1 cellular context compared by ENCODE assay signal in the genomic region with DNA sequence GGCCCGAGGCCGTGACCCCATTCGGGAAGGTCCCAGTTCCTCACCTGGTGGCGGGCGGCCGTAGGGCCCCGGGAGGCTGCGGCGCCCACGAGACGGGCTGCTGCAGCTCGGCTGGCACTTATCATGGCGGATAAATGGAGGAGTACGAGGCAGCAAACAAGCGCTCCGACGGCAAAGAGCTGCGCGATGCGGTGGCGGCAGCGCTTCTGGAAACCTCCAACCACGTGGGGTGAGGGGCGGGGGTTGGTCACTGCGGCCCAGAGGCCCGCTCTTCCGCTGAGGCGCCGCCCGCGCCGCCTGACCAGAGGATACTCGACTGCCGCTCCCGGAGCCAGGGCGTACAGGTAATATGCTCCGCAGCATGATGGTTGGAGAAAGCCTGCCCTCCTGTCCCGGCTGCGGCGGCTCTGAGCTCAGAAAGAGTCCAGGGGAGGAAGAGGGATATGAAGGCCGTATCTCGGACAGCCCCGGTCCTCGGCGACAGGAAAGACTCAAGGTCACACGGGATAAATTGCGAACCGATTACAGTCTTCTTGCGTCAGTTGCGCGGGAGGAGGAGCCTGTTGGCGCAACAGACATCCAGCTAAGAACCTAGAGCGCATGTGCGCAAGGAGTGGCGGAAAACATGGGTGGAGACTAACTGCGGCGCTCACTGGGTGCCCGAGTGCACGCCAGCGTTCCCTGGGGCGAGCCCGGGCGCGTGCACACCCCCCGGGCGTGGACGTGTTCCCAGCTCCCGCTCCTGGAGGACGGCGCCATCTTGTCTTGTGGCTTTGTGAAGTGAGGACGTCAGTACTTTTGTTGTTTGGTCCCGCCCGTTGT.
TF ChIP-seq lines count a peak whose summit lies in the region.

A gene (minus strand): TSS at position 208 of the 822 bp plus-strand sequence. CDS start 83 bp downstream, at position 125.

TF ChIP-seq in HepG2, 621 proteins besides CTCF, POLR2A, EP300 and RAD21 (continued from another document and continues in another):
- TF ChIP-seq, protein P1, sequence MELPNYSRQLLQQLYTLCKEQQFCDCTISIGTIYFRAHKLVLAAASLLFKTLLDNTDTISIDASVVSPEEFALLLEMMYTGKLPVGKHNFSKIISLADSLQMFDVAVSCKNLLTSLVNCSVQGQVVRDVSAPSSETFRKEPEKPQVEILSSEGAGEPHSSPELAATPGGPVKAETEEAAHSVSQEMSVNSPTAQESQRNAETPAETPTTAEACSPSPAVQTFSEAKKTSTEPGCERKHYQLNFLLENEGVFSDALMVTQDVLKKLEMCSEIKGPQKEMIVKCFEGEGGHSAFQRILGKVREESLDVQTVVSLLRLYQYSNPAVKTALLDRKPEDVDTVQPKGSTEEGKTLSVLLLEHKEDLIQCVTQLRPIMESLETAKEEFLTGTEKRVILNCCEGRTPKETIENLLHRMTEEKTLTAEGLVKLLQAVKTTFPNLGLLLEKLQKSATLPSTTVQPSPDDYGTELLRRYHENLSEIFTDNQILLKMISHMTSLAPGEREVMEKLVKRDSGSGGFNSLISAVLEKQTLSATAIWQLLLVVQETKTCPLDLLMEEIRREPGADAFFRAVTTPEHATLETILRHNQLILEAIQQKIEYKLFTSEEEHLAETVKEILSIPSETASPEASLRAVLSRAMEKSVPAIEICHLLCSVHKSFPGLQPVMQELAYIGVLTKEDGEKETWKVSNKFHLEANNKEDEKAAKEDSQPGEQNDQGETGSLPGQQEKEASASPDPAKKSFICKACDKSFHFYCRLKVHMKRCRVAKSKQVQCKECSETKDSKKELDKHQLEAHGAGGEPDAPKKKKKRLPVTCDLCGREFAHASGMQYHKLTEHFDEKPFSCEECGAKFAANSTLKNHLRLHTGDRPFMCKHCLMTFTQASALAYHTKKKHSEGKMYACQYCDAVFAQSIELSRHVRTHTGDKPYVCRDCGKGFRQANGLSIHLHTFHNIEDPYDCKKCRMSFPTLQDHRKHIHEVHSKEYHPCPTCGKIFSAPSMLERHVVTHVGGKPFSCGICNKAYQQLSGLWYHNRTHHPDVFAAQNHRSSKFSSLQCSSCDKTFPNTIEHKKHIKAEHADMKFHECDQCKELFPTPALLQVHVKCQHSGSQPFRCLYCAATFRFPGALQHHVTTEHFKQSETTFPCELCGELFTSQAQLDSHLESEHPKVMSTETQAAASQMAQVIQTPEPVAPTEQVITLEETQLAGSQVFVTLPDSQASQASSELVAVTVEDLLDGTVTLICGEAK (IDR thresholded peaks at IDR 0.05): no peak
- TF ChIP-seq, protein P1 (CRISPR knock-in tag; IDR thresholded peaks at IDR 0.05): peak; percentile 69
- no peak for TF ChIP-seq SKI (IDR thresholded peaks at IDR 0.05; ENCODE audit: partially characterized antibody)
- TF ChIP-seq, protein P2, sequence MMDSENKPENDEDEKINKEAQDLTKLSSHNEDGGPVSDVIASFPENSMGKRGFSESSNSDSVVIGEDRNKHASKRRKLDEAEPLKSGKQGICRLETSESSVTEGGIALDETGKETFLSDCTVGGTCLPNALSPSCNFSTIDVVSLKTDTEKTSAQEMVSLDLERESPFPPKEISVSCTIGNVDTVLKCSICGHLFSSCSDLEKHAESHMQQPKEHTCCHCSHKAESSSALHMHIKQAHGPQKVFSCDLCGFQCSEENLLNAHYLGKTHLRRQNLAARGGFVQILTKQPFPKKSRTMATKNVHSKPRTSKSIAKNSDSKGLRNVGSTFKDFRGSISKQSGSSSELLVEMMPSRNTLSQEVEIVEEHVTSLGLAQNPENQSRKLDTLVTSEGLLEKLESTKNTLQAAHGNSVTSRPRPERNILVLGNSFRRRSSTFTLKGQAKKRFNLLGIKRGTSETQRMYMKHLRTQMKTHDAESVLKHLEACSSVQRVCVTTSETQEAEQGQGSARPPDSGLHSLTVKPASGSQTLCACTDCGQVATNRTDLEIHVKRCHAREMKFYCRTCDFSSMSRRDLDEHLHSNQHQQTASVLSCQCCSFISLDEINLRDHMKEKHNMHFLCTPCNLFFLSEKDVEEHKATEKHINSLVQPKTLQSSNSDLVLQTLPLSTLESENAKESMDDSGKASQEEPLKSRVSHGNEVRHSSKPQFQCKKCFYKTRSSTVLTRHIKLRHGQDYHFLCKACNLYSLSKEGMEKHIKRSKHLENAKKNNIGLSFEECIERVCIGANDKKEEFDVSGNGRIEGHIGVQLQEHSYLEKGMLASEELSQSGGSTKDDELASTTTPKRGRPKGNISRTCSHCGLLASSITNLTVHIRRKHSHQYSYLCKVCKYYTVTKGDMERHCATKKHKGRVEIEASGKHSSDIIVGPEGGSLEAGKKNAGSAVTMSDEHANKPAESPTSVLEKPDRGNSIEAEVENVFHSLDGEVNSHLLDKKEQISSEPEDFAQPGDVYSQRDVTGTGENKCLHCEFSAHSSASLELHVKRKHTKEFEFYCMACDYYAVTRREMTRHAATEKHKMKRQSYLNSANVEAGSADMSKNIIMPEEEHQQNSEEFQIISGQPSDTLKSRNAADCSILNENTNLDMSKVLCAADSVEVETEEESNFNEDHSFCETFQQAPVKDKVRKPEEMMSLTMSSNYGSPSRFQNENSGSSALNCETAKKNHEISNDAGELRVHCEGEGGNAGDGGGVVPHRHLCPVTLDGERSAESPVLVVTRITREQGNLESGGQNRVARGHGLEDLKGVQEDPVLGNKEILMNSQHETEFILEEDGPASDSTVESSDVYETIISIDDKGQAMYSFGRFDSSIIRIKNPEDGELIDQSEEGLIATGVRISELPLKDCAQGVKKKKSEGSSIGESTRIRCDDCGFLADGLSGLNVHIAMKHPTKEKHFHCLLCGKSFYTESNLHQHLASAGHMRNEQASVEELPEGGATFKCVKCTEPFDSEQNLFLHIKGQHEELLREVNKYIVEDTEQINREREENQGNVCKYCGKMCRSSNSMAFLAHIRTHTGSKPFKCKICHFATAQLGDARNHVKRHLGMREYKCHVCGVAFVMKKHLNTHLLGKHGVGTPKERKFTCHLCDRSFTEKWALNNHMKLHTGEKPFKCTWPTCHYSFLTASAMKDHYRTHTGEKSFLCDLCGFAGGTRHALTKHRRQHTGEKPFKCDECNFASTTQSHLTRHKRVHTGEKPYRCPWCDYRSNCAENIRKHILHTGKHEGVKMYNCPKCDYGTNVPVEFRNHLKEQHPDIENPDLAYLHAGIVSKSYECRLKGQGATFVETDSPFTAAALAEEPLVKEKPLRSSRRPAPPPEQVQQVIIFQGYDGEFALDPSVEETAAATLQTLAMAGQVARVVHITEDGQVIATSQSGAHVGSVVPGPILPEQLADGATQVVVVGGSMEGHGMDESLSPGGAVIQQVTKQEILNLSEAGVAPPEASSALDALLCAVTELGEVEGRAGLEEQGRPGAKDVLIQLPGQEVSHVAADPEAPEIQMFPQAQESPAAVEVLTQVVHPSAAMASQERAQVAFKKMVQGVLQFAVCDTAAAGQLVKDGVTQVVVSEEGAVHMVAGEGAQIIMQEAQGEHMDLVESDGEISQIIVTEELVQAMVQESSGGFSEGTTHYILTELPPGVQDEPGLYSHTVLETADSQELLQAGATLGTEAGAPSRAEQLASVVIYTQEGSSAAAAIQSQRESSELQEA (CRISPR knock-in tag; IDR thresholded peaks at IDR 0.05; ENCODE audit: not compliant biosample characterization): no peak
- peak; percentile 76; the same call in 1 of the 2 replicates for TF ChIP-seq IRF2 (CRISPR knock-in tag; IDR thresholded peaks at IDR 0.05)
- TF ChIP-seq PITX1 (CRISPR knock-in tag; IDR thresholded peaks at IDR 0.05): peak; percentile 72
- peak; percentile 85 for TF ChIP-seq ZMYM4 (CRISPR knock-in tag; IDR thresholded peaks at IDR 0.05)
- TF ChIP-seq CBX5 (CRISPR knock-in tag; IDR thresholded peaks at IDR 0.05; ENCODE audit: borderline replicate concordance): peak; percentile 62; the same call in 1 of the 2 replicates
- peak; percentile 94 for TF ChIP-seq ESRRA (CRISPR knock-in tag; IDR thresholded peaks at IDR 0.05; ENCODE audit: low read depth)
- peak; percentile 37 for TF ChIP-seq CBX1 (IDR thresholded peaks at IDR 0.05; ENCODE audit: low read depth)
- peak; percentile 93; the same call in 1 of the 2 replicates for TF ChIP-seq ZNF790 (CRISPR knock-in tag; IDR thresholded peaks at IDR 0.05; ENCODE audit: borderline replicate concordance)
- TF ChIP-seq, protein P3, sequence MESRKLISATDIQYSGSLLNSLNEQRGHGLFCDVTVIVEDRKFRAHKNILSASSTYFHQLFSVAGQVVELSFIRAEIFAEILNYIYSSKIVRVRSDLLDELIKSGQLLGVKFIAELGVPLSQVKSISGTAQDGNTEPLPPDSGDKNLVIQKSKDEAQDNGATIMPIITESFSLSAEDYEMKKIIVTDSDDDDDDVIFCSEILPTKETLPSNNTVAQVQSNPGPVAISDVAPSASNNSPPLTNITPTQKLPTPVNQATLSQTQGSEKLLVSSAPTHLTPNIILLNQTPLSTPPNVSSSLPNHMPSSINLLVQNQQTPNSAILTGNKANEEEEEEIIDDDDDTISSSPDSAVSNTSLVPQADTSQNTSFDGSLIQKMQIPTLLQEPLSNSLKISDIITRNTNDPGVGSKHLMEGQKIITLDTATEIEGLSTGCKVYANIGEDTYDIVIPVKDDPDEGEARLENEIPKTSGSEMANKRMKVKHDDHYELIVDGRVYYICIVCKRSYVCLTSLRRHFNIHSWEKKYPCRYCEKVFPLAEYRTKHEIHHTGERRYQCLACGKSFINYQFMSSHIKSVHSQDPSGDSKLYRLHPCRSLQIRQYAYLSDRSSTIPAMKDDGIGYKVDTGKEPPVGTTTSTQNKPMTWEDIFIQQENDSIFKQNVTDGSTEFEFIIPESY (CRISPR knock-in tag; IDR thresholded peaks at IDR 0.05): peak; percentile 11; the same call in 1 of the 2 replicates
- TF ChIP-seq, protein P4, sequence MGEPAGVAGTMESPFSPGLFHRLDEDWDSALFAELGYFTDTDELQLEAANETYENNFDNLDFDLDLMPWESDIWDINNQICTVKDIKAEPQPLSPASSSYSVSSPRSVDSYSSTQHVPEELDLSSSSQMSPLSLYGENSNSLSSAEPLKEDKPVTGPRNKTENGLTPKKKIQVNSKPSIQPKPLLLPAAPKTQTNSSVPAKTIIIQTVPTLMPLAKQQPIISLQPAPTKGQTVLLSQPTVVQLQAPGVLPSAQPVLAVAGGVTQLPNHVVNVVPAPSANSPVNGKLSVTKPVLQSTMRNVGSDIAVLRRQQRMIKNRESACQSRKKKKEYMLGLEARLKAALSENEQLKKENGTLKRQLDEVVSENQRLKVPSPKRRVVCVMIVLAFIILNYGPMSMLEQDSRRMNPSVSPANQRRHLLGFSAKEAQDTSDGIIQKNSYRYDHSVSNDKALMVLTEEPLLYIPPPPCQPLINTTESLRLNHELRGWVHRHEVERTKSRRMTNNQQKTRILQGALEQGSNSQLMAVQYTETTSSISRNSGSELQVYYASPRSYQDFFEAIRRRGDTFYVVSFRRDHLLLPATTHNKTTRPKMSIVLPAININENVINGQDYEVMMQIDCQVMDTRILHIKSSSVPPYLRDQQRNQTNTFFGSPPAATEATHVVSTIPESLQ (CRISPR knock-in tag; conservative IDR thresholded peaks at IDR 0.05): peak; percentile 83; the same call in 1 of the 2 replicates
- peak; percentile 95; the same call in 1 of the 2 replicates for TF ChIP-seq ZNF703 (CRISPR knock-in tag; IDR thresholded peaks at IDR 0.05; ENCODE audit: borderline replicate concordance)
- TF ChIP-seq ATRX (CRISPR knock-in tag; IDR thresholded peaks at IDR 0.05; ENCODE audit: borderline replicate concordance): no peak
- no peak for TF ChIP-seq CBX2 (IDR thresholded peaks at IDR 0.05; ENCODE audit: low read depth, low read length)
- TF ChIP-seq CBX2 (CRISPR knock-in tag; IDR thresholded peaks at IDR 0.05; ENCODE audit: low read depth): no peak
- TF ChIP-seq RXRB (CRISPR knock-in tag; IDR thresholded peaks at IDR 0.05; ENCODE audit: borderline replicate concordance): peak; percentile 70
- TF ChIP-seq ZBTB8A (CRISPR knock-in tag; IDR thresholded peaks at IDR 0.05; ENCODE audit: borderline replicate concordance, low read depth): peak; percentile 70; the same call in 1 of the 2 replicates
- TF ChIP-seq FOXK2 (IDR thresholded peaks at IDR 0.05): peak; percentile 84
- TF ChIP-seq, protein P5, sequence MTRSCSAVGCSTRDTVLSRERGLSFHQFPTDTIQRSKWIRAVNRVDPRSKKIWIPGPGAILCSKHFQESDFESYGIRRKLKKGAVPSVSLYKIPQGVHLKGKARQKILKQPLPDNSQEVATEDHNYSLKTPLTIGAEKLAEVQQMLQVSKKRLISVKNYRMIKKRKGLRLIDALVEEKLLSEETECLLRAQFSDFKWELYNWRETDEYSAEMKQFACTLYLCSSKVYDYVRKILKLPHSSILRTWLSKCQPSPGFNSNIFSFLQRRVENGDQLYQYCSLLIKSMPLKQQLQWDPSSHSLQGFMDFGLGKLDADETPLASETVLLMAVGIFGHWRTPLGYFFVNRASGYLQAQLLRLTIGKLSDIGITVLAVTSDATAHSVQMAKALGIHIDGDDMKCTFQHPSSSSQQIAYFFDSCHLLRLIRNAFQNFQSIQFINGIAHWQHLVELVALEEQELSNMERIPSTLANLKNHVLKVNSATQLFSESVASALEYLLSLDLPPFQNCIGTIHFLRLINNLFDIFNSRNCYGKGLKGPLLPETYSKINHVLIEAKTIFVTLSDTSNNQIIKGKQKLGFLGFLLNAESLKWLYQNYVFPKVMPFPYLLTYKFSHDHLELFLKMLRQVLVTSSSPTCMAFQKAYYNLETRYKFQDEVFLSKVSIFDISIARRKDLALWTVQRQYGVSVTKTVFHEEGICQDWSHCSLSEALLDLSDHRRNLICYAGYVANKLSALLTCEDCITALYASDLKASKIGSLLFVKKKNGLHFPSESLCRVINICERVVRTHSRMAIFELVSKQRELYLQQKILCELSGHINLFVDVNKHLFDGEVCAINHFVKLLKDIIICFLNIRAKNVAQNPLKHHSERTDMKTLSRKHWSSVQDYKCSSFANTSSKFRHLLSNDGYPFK (CRISPR knock-in tag; IDR thresholded peaks at IDR 0.05; ENCODE audit: borderline replicate concordance): peak; percentile 92; the same call in 1 of the 2 replicates
- TF ChIP-seq HDAC6 (IDR thresholded peaks at IDR 0.05; ENCODE audit: low read depth, low read length): peak; percentile 98; the same call in 1 of the 2 replicates
- TF ChIP-seq SIX1 (CRISPR knock-in tag; IDR thresholded peaks at IDR 0.05; ENCODE audit: borderline replicate concordance): 0 out of 2 replicates have a peak, but pooled peaks have one; percentile 16
- no peak; the same call in 1 of the 2 replicates for TF ChIP-seq MEIS2 (CRISPR knock-in tag; IDR thresholded peaks at IDR 0.05)
